In genomic region chr3:160170409-160171370, GRCh38 we compare ENCODE assay signal across 19 cellular contexts. TPM values are rescaled to one million over a fixed set of nuclear protein-coding genes. Genes with fewer than 3 reads are reported as not detected.
A peak's percentile ranks its signal among the peaks of the same experiment; 100 is the strongest.
DNase-seq lines count a peak whose midpoint lies in the region; ATAC-seq, FAIRE-seq and TF ChIP-seq lines count a peak whose summit lies in the region.
"Had no signal": no experiment of that assay in that cellular context is flagged by ENCODE, and none has a peak within 500 bp of the region (broad histone marks: within the 10 kb centered on the region; RNA-seq: fewer than 3 reads in every experiment).

No MANE protein-coding gene starts in this region.

- H3K4me1 ChIP-seq in astrocyte (ENCODE audit: insufficient read depth, low read length) (peaks cover 17% of the 10 kb centered on the region), heart right ventricle (peaks cover 0 to 8% (median 0%) of the 10 kb centered on the region in 9 donors)
- H3K4me1 ChIP-seq: breast epithelium, left lung, testis had no signal

- no peaks in the 10 kb centered on the region for H4K20me1 ChIP-seq in astrocyte (ENCODE audit: insufficient read depth, low read length)

- no peaks in the 10 kb centered on the region for H3K27me3 ChIP-seq in astrocyte (ENCODE audit: insufficient read depth, low read length)
- H3K27me3 ChIP-seq in heart right ventricle: peaks cover 0 to 6% (median 0%) of the 10 kb centered on the region in 7 donors
- no peaks in the 10 kb centered on the region for H3K27me3 ChIP-seq in MG63
- H3K27me3 ChIP-seq: breast epithelium, left lung, SJSA1, testis had no signal

- H3K27ac ChIP-seq in astrocyte (ENCODE audit: low read depth, low read length) (no peak overlapping the region), heart right ventricle (no peak overlapping the region)
- H3K27ac ChIP-seq: breast epithelium, left lung, SJSA1, testis had no signal

- no peak for FAIRE-seq in astrocyte (lab: Jason Lieb, UNC)

- no peak overlapping the region for H3K4me3 Mint-ChIP-seq in astrocyte (ENCODE audit: unreplicated experiment)
- H3K4me3 Mint-ChIP-seq: CD4-positive, CD25-positive, alpha-beta regulatory T cell; endodermal cell; neural crest cell had no signal

- H3K4me3 ChIP-seq in astrocyte (ENCODE audit: insufficient read depth, low read depth, low read length) (no peak overlapping the region), heart right ventricle (no peak overlapping the region), MG63 (no peak overlapping the region)
- H3K4me3 ChIP-seq: breast epithelium, GM23248, left lung, SJSA1, testis had no signal

- peak overlapping the region; percentile 88 for H3K27ac Mint-ChIP-seq in astrocyte (ENCODE audit: unreplicated experiment)
- H3K27ac Mint-ChIP-seq: CD4-positive, CD25-positive, alpha-beta regulatory T cell; endodermal cell had no signal

- H3K9me3 Mint-ChIP-seq in astrocyte (ENCODE audit: unreplicated experiment): peaks cover 1% of the 10 kb centered on the region
- H3K9me3 Mint-ChIP-seq: endodermal cell, neural crest cell had no signal

- H3K27me3 Mint-ChIP-seq in astrocyte (ENCODE audit: low read depth, unreplicated experiment): no peaks in the 10 kb centered on the region

- H3K9me3 ChIP-seq in astrocyte (ENCODE audit: insufficient read depth, low read depth, low read length) (no peaks in the 10 kb centered on the region), heart right ventricle (no peaks in the 10 kb centered on the region), MG63 (no peaks in the 10 kb centered on the region)
- H3K9me3 ChIP-seq: breast epithelium, left lung, SJSA1, testis had no signal

- TF ChIP-seq CTCF in GM20000 (IDR thresholded peaks at IDR 0.05; ENCODE audit: extremely low read depth, missing control alignments): no peak
- TF ChIP-seq CTCF in astrocyte (IDR thresholded peaks at IDR 0.05; ENCODE audit: insufficient read depth, low read depth, low read length): no peak
- no peak for TF ChIP-seq CTCF in heart right ventricle (IDR thresholded peaks at IDR 0.05)

- no peaks in the 10 kb centered on the region for H3K79me2 ChIP-seq in astrocyte (ENCODE audit: insufficient read depth, low read length)

- H3K9ac ChIP-seq in astrocyte (ENCODE audit: low read length): no peak overlapping the region

- H3K36me3 ChIP-seq in astrocyte (ENCODE audit: insufficient read depth, low read length): no peaks in the 10 kb centered on the region
- H3K36me3 ChIP-seq in heart right ventricle: no peaks in the 10 kb centered on the region
- no peaks in the 10 kb centered on the region for H3K36me3 ChIP-seq in MG63
- H3K36me3 ChIP-seq: breast epithelium, left lung, SJSA1 had no signal

- 89 to 93% methylated on average over 3 of the region's 3 CpGs for WGBS in heart right ventricle, 2 donors

- peak; percentile 37 for DNase-seq in GM20000 (ENCODE audit: low spot score)
- DNase-seq in astrocyte (ENCODE audit: low read depth): no peak
- DNase-seq in heart right ventricle: no peak
- DNase-seq in NCI-H2029 treated with DMSO at 0.1 percent for 48 hours (lab: John Stamatoyannopoulos, UW): no peak
- DNase-seq in MG63: no peak
- no peak for DNase-seq in hippocampal formation (lab: John Stamatoyannopoulos, UW)
- DNase-seq: CD4-positive, CD25-positive, alpha-beta regulatory T cell; endodermal cell; glutamatergic neuron; GM23248; left lung; NCI-H1417 treated with DMSO at 0.1 percent for 48 hours; NCI-H748 treated with DMSO at 0.1 percent for 48 hours; testis had no signal

- intact Hi-C loops in heart right ventricle (cut with DNase I): no loop called here

- no peak overlapping the region for H3K4me2 ChIP-seq in astrocyte (ENCODE audit: low read length)

- peaks cover 32% of the 10 kb centered on the region for H3K4me1 Mint-ChIP-seq in astrocyte (ENCODE audit: low read depth, unreplicated experiment)
- H3K4me1 Mint-ChIP-seq: neural crest cell had no signal

- H3K36me3 Mint-ChIP-seq in astrocyte (ENCODE audit: low read depth, unreplicated experiment): peaks cover 3% of the 10 kb centered on the region
- H3K36me3 Mint-ChIP-seq: CD4-positive, CD25-positive, alpha-beta regulatory T cell had no signal

- no peak overlapping the region for H2AFZ ChIP-seq in astrocyte (ENCODE audit: low read depth, low read length)
- H2AFZ ChIP-seq: GM23248 had no signal

- ATAC-seq in GM18861 (IDR thresholded peaks at IDR 0.05; ENCODE audit: unreplicated experiment) (peak; percentile 47), HG02981 (IDR thresholded peaks at IDR 0.05; ENCODE audit: unreplicated experiment) (peak; percentile 78), heart right ventricle (no peak)

RNA-seq across cellular contexts. Expression of gene C3orf80, which starts 54.5 kb away (rescaled TPM):
- total RNA-seq in astrocyte (6.5 and 13.7 TPM in 2 replicates), heart right ventricle (under 1 TPM in 8 of 10 donors, not detected in 2; 0.09 to 0.70 (median 0.19) TPM)
- under 1 TPM in 1 of 2 donors, not detected in 1; 0.10 TPM for polyA plus RNA-seq in heart right ventricle
- not detected in 2 replicates for total RNA-seq in MG63 (2014; rRNA removed; shearing (Covaris generic); ENCODE audit: low replicate concordance)
- total RNA-seq: SJSA1 had no signal
- polyA plus RNA-seq: CD4-positive, CD25-positive, alpha-beta regulatory T cell had no signal

Comparison
In these comparisons a context has a peak if more than half of its experiments do, and no peak if none do; other contexts are left out.
1. ATAC-seq: peak in GM18861 (single experiment) and HG02981 (single experiment); none in heart right ventricle (0 of 8).